Comparison of ENCODE assay signal across 1 cellular context in the genomic region with DNA sequence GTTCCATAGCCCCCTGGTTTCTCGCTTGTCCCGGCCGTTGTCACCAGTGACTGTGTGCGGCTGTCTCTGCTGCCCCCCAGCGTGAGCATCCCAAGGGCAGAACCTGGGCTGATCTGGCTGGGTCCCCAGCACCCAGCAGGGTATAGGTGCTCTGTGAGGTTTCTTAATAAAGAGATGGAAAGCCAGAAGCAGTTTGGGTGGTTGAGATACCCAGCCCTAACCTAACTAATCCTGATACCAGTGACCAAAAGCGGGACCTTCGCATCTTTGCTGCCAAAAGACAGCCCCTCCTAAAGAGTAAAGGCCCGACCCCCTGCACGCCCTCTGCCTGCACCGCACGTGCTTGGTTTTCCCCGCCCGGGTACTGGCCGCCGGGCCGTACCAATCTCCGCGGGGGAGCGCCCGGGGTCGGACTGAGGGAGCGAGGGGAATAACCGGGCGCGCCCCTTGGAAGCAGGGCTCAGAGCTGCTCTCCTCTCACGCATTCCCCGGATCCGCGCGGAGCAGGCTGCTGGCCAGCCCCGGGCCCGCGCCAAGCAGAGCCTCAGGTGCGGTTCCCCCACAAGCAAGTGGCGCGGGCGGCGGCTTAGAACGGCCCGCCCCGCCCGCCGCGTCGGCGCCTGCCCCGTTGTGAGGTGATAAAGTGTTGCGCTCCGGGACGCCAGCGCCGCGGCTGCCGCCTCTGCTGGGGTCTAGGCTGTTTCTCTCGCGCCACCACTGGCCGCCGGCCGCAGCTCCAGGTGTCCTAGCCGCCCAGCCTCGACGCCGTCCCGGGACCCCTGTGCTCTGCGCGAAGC.
TF ChIP-seq lines count a peak whose summit lies in the region.

A gene with protein sequence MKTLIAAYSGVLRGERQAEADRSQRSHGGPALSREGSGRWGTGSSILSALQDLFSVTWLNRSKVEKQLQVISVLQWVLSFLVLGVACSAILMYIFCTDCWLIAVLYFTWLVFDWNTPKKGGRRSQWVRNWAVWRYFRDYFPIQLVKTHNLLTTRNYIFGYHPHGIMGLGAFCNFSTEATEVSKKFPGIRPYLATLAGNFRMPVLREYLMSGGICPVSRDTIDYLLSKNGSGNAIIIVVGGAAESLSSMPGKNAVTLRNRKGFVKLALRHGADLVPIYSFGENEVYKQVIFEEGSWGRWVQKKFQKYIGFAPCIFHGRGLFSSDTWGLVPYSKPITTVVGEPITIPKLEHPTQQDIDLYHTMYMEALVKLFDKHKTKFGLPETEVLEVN (plus strand): TSS at position 667 of the 797 bp plus-strand sequence. CDS start 214 bp downstream, outside the sequence.

TF ChIP-seq in HepG2, 621 proteins besides CTCF, POLR2A, EP300 and RAD21 (continued from another document and continues in another):
- TF ChIP-seq, protein P1, sequence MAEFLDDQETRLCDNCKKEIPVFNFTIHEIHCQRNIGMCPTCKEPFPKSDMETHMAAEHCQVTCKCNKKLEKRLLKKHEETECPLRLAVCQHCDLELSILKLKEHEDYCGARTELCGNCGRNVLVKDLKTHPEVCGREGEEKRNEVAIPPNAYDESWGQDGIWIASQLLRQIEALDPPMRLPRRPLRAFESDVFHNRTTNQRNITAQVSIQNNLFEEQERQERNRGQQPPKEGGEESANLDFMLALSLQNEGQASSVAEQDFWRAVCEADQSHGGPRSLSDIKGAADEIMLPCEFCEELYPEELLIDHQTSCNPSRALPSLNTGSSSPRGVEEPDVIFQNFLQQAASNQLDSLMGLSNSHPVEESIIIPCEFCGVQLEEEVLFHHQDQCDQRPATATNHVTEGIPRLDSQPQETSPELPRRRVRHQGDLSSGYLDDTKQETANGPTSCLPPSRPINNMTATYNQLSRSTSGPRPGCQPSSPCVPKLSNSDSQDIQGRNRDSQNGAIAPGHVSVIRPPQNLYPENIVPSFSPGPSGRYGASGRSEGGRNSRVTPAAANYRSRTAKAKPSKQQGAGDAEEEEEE (CRISPR knock-in tag; IDR thresholded peaks at IDR 0.05; ENCODE audit: borderline replicate concordance) = no peak
- TF ChIP-seq FOXO1 (CRISPR knock-in tag; IDR thresholded peaks at IDR 0.05) (peak; percentile 16; the same call in 1 of the 2 replicates), ZFP36L2 (CRISPR knock-in tag; IDR thresholded peaks at IDR 0.05) (no peak), SYNCRIP (IDR thresholded peaks at IDR 0.05; ENCODE audit: insufficient read depth, low read depth, low read length) (no peak), ZNF225 (CRISPR knock-in tag; IDR thresholded peaks at IDR 0.05) (no peak), ZNF317 (CRISPR knock-in tag; IDR thresholded peaks at IDR 0.05) (peak; percentile 44; the same call in 1 of the 2 replicates), ERF (CRISPR knock-in tag; IDR thresholded peaks at IDR 0.05) (peak; percentile 71), NFYB (CRISPR knock-in tag; IDR thresholded peaks at IDR 0.05) (no peak; the same call in 1 of the 2 replicates), HES4 (CRISPR knock-in tag; IDR thresholded peaks at IDR 0.05; ENCODE audit: borderline replicate concordance) (peak; percentile 59; the same call in 1 of the 2 replicates), SP5 (CRISPR knock-in tag; IDR thresholded peaks at IDR 0.05; ENCODE audit: borderline replicate concordance, low read depth) (0 out of 2 replicates have a peak, but pooled peaks have one; percentile 1), HNRNPL (IDR thresholded peaks at IDR 0.05; ENCODE audit: low read depth, low read length) (peak; percentile 51; the same call in 1 of the 2 replicates), ZNF768 (CRISPR knock-in tag; IDR thresholded peaks at IDR 0.05) (peak; percentile 47; the same call in 1 of the 2 replicates), ZNF232 (CRISPR knock-in tag; IDR thresholded peaks at IDR 0.05; ENCODE audit: borderline replicate concordance) (peak; percentile 94; the same call in 1 of the 2 replicates), MYNN (CRISPR knock-in tag; IDR thresholded peaks at IDR 0.05; ENCODE audit: low read depth) (peak; percentile 15; the same call in 1 of the 2 replicates), FIP1L1 (IDR thresholded peaks at IDR 0.05; ENCODE audit: borderline replicate concordance, insufficient read depth, low read depth, low read length) (no peak), NCOA5 (CRISPR knock-in tag; IDR thresholded peaks at IDR 0.05) (no peak), FOXJ3 (CRISPR knock-in tag; IDR thresholded peaks at IDR 0.05; ENCODE audit: borderline replicate concordance) (peak; percentile 67; the same call in 1 of the 2 replicates), ZNF337 (CRISPR knock-in tag; IDR thresholded peaks at IDR 0.05; ENCODE audit: borderline replicate concordance, low read depth) (peak; percentile 62; the same call in 1 of the 2 replicates), POLR2G (IDR thresholded peaks at IDR 0.05; ENCODE audit: low read depth, low read length) (peak; percentile 79), NFYC (CRISPR knock-in tag; IDR thresholded peaks at IDR 0.05) (no peak), ZSCAN30 (CRISPR knock-in tag; IDR thresholded peaks at IDR 0.05) (no peak), NAIF1 (CRISPR knock-in tag; IDR thresholded peaks at IDR 0.05; ENCODE audit: borderline replicate concordance) (peak; percentile 64; the same call in 1 of the 2 replicates), GZF1 (CRISPR knock-in tag; IDR thresholded peaks at IDR 0.05) (no peak), SRY (CRISPR knock-in tag; IDR thresholded peaks at IDR 0.05) (peak; percentile 68; the same call in 1 of the 2 replicates), ZNF136 (CRISPR knock-in tag; IDR thresholded peaks at IDR 0.05; ENCODE audit: low read depth) (peak; percentile 69; the same call in 1 of the 2 replicates), PHF5A (CRISPR knock-in tag; IDR thresholded peaks at IDR 0.05; ENCODE audit: low read depth, unreplicated experiment) (peak; percentile 73), ZNF24 (IDR thresholded peaks at IDR 0.05) (no peak), CHD2 (IDR thresholded peaks at IDR 0.05; ENCODE audit: low read depth, low read length) (no peak), NPAS2 (CRISPR knock-in tag; IDR thresholded peaks at IDR 0.05; ENCODE audit: borderline replicate concordance) (no peak), KAT7 (CRISPR knock-in tag; IDR thresholded peaks at IDR 0.05; ENCODE audit: borderline replicate concordance) (peak; percentile 54; the same call in 1 of the 2 replicates), KMT2B (CRISPR knock-in tag; IDR thresholded peaks at IDR 0.05) (peak; percentile 41), ZMYM2 (CRISPR knock-in tag; IDR thresholded peaks at IDR 0.05) (no peak; the same call in 1 of the 2 replicates), TGIF2 (CRISPR knock-in tag; IDR thresholded peaks at IDR 0.05) (0 out of 2 replicates have a peak, but pooled peaks have one; percentile 12)
- TF ChIP-seq, protein P2, sequence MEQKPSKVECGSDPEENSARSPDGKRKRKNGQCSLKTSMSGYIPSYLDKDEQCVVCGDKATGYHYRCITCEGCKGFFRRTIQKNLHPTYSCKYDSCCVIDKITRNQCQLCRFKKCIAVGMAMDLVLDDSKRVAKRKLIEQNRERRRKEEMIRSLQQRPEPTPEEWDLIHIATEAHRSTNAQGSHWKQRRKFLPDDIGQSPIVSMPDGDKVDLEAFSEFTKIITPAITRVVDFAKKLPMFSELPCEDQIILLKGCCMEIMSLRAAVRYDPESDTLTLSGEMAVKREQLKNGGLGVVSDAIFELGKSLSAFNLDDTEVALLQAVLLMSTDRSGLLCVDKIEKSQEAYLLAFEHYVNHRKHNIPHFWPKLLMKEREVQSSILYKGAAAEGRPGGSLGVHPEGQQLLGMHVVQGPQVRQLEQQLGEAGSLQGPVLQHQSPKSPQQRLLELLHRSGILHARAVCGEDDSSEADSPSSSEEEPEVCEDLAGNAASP (CRISPR knock-in tag; IDR thresholded peaks at IDR 0.05; ENCODE audit: borderline replicate concordance) = no peak
- TF ChIP-seq, protein P3, sequence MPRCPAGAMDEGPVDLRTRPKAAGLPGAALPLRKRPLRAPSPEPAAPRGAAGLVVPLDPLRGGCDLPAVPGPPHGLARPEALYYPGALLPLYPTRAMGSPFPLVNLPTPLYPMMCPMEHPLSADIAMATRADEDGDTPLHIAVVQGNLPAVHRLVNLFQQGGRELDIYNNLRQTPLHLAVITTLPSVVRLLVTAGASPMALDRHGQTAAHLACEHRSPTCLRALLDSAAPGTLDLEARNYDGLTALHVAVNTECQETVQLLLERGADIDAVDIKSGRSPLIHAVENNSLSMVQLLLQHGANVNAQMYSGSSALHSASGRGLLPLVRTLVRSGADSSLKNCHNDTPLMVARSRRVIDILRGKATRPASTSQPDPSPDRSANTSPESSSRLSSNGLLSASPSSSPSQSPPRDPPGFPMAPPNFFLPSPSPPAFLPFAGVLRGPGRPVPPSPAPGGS (CRISPR knock-in tag; IDR thresholded peaks at IDR 0.05) = peak; percentile 92; the same call in 1 of the 2 replicates
- TF ChIP-seq, protein P4, sequence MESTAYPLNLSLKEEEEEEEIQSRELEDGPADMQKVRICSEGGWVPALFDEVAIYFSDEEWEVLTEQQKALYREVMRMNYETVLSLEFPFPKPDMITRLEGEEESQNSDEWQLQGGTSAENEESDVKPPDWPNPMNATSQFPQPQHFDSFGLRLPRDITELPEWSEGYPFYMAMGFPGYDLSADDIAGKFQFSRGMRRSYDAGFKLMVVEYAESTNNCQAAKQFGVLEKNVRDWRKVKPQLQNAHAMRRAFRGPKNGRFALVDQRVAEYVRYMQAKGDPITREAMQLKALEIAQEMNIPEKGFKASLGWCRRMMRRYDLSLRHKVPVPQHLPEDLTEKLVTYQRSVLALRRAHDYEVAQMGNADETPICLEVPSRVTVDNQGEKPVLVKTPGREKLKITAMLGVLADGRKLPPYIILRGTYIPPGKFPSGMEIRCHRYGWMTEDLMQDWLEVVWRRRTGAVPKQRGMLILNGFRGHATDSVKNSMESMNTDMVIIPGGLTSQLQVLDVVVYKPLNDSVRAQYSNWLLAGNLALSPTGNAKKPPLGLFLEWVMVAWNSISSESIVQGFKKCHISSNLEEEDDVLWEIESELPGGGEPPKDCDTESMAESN (CRISPR knock-in tag; conservative IDR thresholded peaks at IDR 0.05) = peak; percentile 45; the same call in 1 of the 2 replicates
- TF ChIP-seq, protein P5, sequence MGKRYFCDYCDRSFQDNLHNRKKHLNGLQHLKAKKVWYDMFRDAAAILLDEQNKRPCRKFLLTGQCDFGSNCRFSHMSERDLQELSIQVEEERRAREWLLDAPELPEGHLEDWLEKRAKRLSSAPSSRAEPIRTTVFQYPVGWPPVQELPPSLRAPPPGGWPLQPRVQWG (CRISPR knock-in tag; IDR thresholded peaks at IDR 0.05; ENCODE audit: borderline replicate concordance, low read depth) = no peak
- TF ChIP-seq, protein P6, sequence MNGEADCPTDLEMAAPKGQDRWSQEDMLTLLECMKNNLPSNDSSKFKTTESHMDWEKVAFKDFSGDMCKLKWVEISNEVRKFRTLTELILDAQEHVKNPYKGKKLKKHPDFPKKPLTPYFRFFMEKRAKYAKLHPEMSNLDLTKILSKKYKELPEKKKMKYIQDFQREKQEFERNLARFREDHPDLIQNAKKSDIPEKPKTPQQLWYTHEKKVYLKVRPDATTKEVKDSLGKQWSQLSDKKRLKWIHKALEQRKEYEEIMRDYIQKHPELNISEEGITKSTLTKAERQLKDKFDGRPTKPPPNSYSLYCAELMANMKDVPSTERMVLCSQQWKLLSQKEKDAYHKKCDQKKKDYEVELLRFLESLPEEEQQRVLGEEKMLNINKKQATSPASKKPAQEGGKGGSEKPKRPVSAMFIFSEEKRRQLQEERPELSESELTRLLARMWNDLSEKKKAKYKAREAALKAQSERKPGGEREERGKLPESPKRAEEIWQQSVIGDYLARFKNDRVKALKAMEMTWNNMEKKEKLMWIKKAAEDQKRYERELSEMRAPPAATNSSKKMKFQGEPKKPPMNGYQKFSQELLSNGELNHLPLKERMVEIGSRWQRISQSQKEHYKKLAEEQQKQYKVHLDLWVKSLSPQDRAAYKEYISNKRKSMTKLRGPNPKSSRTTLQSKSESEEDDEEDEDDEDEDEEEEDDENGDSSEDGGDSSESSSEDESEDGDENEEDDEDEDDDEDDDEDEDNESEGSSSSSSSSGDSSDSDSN (CRISPR knock-in tag; IDR thresholded peaks at IDR 0.05) = peak; percentile 59; the same call in 1 of the 2 replicates
- TF ChIP-seq, protein P7, sequence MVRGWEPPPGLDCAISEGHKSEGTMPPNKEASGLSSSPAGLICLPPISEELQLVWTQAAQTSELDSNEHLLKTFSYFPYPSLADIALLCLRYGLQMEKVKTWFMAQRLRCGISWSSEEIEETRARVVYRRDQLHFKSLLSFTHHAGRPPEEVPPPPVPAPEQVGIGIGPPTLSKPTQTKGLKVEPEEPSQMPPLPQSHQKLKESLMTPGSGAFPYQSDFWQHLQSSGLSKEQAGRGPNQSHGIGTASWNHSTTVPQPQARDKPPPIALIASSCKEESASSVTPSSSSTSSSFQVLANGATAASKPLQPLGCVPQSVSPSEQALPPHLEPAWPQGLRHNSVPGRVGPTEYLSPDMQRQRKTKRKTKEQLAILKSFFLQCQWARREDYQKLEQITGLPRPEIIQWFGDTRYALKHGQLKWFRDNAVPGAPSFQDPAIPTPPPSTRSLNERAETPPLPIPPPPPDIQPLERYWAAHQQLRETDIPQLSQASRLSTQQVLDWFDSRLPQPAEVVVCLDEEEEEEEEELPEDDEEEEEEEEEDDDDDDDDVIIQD (CRISPR knock-in tag; IDR thresholded peaks at IDR 0.05; ENCODE audit: low read depth) = no peak
- TF ChIP-seq, protein P8, sequence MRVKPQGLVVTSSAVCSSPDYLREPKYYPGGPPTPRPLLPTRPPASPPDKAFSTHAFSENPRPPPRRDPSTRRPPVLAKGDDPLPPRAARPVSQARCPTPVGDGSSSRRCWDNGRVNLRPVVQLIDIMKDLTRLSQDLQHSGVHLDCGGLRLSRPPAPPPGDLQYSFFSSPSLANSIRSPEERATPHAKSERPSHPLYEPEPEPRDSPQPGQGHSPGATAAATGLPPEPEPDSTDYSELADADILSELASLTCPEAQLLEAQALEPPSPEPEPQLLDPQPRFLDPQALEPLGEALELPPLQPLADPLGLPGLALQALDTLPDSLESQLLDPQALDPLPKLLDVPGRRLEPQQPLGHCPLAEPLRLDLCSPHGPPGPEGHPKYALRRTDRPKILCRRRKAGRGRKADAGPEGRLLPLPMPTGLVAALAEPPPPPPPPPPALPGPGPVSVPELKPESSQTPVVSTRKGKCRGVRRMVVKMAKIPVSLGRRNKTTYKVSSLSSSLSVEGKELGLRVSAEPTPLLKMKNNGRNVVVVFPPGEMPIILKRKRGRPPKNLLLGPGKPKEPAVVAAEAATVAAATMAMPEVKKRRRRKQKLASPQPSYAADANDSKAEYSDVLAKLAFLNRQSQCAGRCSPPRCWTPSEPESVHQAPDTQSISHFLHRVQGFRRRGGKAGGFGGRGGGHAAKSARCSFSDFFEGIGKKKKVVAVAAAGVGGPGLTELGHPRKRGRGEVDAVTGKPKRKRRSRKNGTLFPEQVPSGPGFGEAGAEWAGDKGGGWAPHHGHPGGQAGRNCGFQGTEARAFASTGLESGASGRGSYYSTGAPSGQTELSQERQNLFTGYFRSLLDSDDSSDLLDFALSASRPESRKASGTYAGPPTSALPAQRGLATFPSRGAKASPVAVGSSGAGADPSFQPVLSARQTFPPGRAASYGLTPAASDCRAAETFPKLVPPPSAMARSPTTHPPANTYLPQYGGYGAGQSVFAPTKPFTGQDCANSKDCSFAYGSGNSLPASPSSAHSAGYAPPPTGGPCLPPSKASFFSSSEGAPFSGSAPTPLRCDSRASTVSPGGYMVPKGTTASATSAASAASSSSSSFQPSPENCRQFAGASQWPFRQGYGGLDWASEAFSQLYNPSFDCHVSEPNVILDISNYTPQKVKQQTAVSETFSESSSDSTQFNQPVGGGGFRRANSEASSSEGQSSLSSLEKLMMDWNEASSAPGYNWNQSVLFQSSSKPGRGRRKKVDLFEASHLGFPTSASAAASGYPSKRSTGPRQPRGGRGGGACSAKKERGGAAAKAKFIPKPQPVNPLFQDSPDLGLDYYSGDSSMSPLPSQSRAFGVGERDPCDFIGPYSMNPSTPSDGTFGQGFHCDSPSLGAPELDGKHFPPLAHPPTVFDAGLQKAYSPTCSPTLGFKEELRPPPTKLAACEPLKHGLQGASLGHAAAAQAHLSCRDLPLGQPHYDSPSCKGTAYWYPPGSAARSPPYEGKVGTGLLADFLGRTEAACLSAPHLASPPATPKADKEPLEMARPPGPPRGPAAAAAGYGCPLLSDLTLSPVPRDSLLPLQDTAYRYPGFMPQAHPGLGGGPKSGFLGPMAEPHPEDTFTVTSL (CRISPR knock-in tag; IDR thresholded peaks at IDR 0.05; ENCODE audit: borderline replicate concordance) = peak; percentile 30; the same call in 1 of the 2 replicates
